In genomic region chr12:83225806-83226205, GRCh38 we compare ENCODE assay signal across 37 cellular contexts.
"Had no signal": no experiment of that assay in that cellular context is flagged by ENCODE, and none has a peak within 500 bp of the region (broad histone marks: within the 10 kb centered on the region; RNA-seq: fewer than 3 reads in every experiment).

No MANE protein-coding gene starts in this region.

- H3K9me3 ChIP-seq: ascending aorta, body of pancreas, breast epithelium had no signal

- H3K4me1 Mint-ChIP-seq: activated B cell treated with CpG ODN at 0.5 μM for 24 hours; activated CD4-positive, alpha-beta memory T cell treated with anti-CD3 and anti-CD28 coated beads, Interleukin-2, amount 10 ng/mL, durations not matched to agents 7 days and 5 days; activated CD4-positive, alpha-beta T cell treated with anti-CD3 and anti-CD28 coated beads, Interleukin-2, amount 10 ng/mL, durations not matched to agents 24 days and 14 days; activated naive CD4-positive, alpha-beta T cell treated with anti-CD3 and anti-CD28 coated beads, Interleukin-2, amount 50 U/mL, for 24 hours; activated naive CD8-positive, alpha-beta T cell treated with anti-CD3 and anti-CD28 coated beads, Interleukin-2, amount 10 ng/mL, durations not matched to agents 7 days and 5 days; activated naive CD8-positive, alpha-beta T cell treated with anti-CD3 and anti-CD28 coated beads, Interleukin-2, amount 50 U/mL, for 24 hours; activated T-helper 17 cell treated with anti-CD3 and anti-CD28 coated beads, Interleukin-2, amount 50 U/mL, for 72 hours had no signal

- H3K4me1 ChIP-seq: ascending aorta, body of pancreas, breast epithelium had no signal

- FAIRE-seq: colon, TTC549 had no signal

- H3K27me3 Mint-ChIP-seq: activated B cell treated with CpG ODN at 0.5 μM for 24 hours; activated CD4-positive, alpha-beta memory T cell treated with anti-CD3 and anti-CD28 coated beads, Interleukin-2, amount 10 ng/mL, durations not matched to agents 7 days and 5 days; activated CD4-positive, alpha-beta T cell treated with anti-CD3 and anti-CD28 coated beads, Interleukin-2, amount 10 ng/mL, durations not matched to agents 24 days and 14 days; activated naive CD4-positive, alpha-beta T cell treated with anti-CD3 and anti-CD28 coated beads, Interleukin-2, amount 50 U/mL, for 24 hours; activated naive CD8-positive, alpha-beta T cell; activated naive CD8-positive, alpha-beta T cell treated with anti-CD3 and anti-CD28 coated beads, Interleukin-2, amount 10 ng/mL, durations not matched to agents 7 days and 5 days; activated naive CD8-positive, alpha-beta T cell treated with anti-CD3 and anti-CD28 coated beads, Interleukin-2, amount 50 U/mL, for 24 hours; activated T-helper 17 cell treated with anti-CD3 and anti-CD28 coated beads, Interleukin-2, amount 50 U/mL, for 72 hours had no signal

- H3K27ac Mint-ChIP-seq: activated B cell treated with CpG ODN at 0.5 μM for 24 hours; activated CD4-positive, alpha-beta memory T cell treated with anti-CD3 and anti-CD28 coated beads, Interleukin-2, amount 10 ng/mL, durations not matched to agents 7 days and 5 days; activated CD4-positive, alpha-beta T cell treated with anti-CD3 and anti-CD28 coated beads, Interleukin-2, amount 10 ng/mL, durations not matched to agents 24 days and 14 days; activated CD8-positive, alpha-beta T cell treated with anti-CD3 and anti-CD28 coated beads, Interleukin-2, amount 10 ng/mL, durations not matched to agents 7 days and 5 days; activated naive CD4-positive, alpha-beta T cell treated with anti-CD3 and anti-CD28 coated beads for 36 hours; activated naive CD4-positive, alpha-beta T cell treated with anti-CD3 and anti-CD28 coated beads, Interleukin-2, amount 50 U/mL, for 24 hours; activated naive CD8-positive, alpha-beta T cell; activated naive CD8-positive, alpha-beta T cell treated with anti-CD3 and anti-CD28 coated beads, Interleukin-2, amount 10 ng/mL, durations not matched to agents 7 days and 5 days; activated naive CD8-positive, alpha-beta T cell treated with anti-CD3 and anti-CD28 coated beads, Interleukin-2, amount 50 U/mL, for 24 hours; activated T-cell treated with anti-CD3 and anti-CD28 coated beads, Interleukin-2, amount 50 U/mL, for 72 hours; activated T-helper 1 cell treated with anti-CD3 and anti-CD28 coated beads, Interleukin-12 subunit alpha, Interleukin-12 subunit beta, Interleukin-2, Interleukin-4 antibody, amounts not matched to agents 30 ng/mL and 10 ng/mL and 1 ng/mL, durations not matched to agents 14 hours and 24 hours and 36 hours; activated T-helper 17 cell treated with anti-CD3 and anti-CD28 coated beads, Interleukin-2, amount 50 U/mL, for 72 hours; T-helper 1 cell treated with Interleukin-12 subunit alpha and Interleukin-12 subunit beta and Interleukin-4 antibody, amounts not matched to agents 30 μg/mL and 1 μg/mL, for 36 hours; T-helper 2 cell treated with Interferon-gamma antibody and Interleukin-4, amounts not matched to agents 5 μg/mL and 100 μg/mL, for 36 hours had no signal

- H3K4me3 ChIP-seq: ascending aorta, body of pancreas, breast epithelium had no signal

- DNase-seq: activated B cell treated with CpG ODN at 0.5 μM for 24 hours; activated CD4-positive, alpha-beta memory T cell treated with anti-CD3 and anti-CD28 coated beads, Interleukin-2, amount 10 ng/mL, durations not matched to agents 7 days and 5 days; activated CD4-positive, alpha-beta T cell treated with anti-CD3 and anti-CD28 coated beads for 4 hours; activated CD4-positive, alpha-beta T cell treated with anti-CD3 and anti-CD28 coated beads, Interleukin-2, amount 10 ng/mL, durations not matched to agents 24 days and 14 days; activated CD4-positive, alpha-beta T cell treated with anti-CD3 and anti-CD28 coated beads, Interleukin-2, amount 50 U/mL, for 48 hours; activated CD4-positive, CD25-positive, alpha-beta regulatory T cell treated with anti-CD3 and anti-CD28 coated beads, Interleukin-2, amount 50 U/mL, for 72 hours; activated CD8-positive, alpha-beta memory T cell treated with anti-CD3 and anti-CD28 coated beads, Interleukin-2, amount 50 U/mL, for 4 hours; activated CD8-positive, alpha-beta T cell treated with anti-CD3 and anti-CD28 coated beads, Interleukin-2, amount 10 ng/mL, durations not matched to agents 7 days and 5 days; activated effector memory CD4-positive, alpha-beta T cell treated with anti-CD3 and anti-CD28 coated beads, Interleukin-2, amount 50 U/mL, for 16 hours; activated gamma-delta T cell treated with Interleukin-2 at 50 U/mL for 16 hours; activated naive CD4-positive, alpha-beta T cell; activated naive CD4-positive, alpha-beta T cell treated with anti-CD3 and anti-CD28 coated beads for 36 hours; activated naive CD8-positive, alpha-beta T cell treated with anti-CD3 and anti-CD28 coated beads, Interleukin-2, amount 10 ng/mL, durations not matched to agents 7 days and 5 days; activated naive CD8-positive, alpha-beta T cell treated with anti-CD3 and anti-CD28 coated beads, Interleukin-2, amount 50 U/mL, for 24 hours; activated T-cell treated with anti-CD3 and anti-CD28 coated beads for 4 hours; activated T-cell treated with anti-CD3 and anti-CD28 coated beads, Interleukin-2, amount 50 U/mL, for 1 hour; activated T-cell treated with anti-CD3 and anti-CD28 coated beads, Interleukin-2, amount 50 U/mL, for 4 hours; activated T-cell treated with anti-CD3 and anti-CD28 coated beads, Interleukin-2, amount 50 U/mL, for 72 hours; amygdala; anterior cingulate cortex; body of pancreas; brain microvascular endothelial cell; central memory CD4-positive, alpha-beta T cell; T-helper 1 cell; T-helper 2 cell; T-helper 9 cell had no signal

- H3K36me3 ChIP-seq: ascending aorta, brain microvascular endothelial cell, breast epithelium had no signal

- ATAC-seq: activated CD8-positive, alpha-beta T cell treated with anti-CD3 and anti-CD28 coated beads, Interleukin-2, amount 10 ng/mL, durations not matched to agents 7 days and 5 days; activated naive CD8-positive, alpha-beta T cell treated with anti-CD3 and anti-CD28 coated beads, Interleukin-2, amount 50 U/mL, for 24 hours; activated T-cell treated with anti-CD3 and anti-CD28 coated beads, Interleukin-2, amount 50 U/mL, for 4 hours; activated T-cell treated with anti-CD3 and anti-CD28 coated beads, Interleukin-2, amount 50 U/mL, for 72 hours; activated T-helper 17 cell treated with anti-CD3 and anti-CD28 coated beads, Interleukin-2, amount 50 U/mL, for 72 hours; body of pancreas had no signal

- H3K4me3 Mint-ChIP-seq: activated B cell treated with CpG ODN at 0.5 μM for 24 hours; activated CD4-positive, alpha-beta memory T cell treated with anti-CD3 and anti-CD28 coated beads, Interleukin-2, amount 10 ng/mL, durations not matched to agents 7 days and 5 days; activated CD4-positive, alpha-beta T cell treated with anti-CD3 and anti-CD28 coated beads, Interleukin-2, amount 10 ng/mL, durations not matched to agents 24 days and 14 days; activated CD8-positive, alpha-beta T cell treated with anti-CD3 and anti-CD28 coated beads, Interleukin-2, amount 10 ng/mL, durations not matched to agents 7 days and 5 days; activated naive CD4-positive, alpha-beta T cell treated with anti-CD3 and anti-CD28 coated beads for 36 hours; activated naive CD4-positive, alpha-beta T cell treated with anti-CD3 and anti-CD28 coated beads, Interleukin-2, amount 50 U/mL, for 24 hours; activated naive CD8-positive, alpha-beta T cell; activated naive CD8-positive, alpha-beta T cell treated with anti-CD3 and anti-CD28 coated beads, Interleukin-2, amount 10 ng/mL, durations not matched to agents 7 days and 5 days; activated naive CD8-positive, alpha-beta T cell treated with anti-CD3 and anti-CD28 coated beads, Interleukin-2, amount 50 U/mL, for 24 hours; activated T-cell treated with anti-CD3 and anti-CD28 coated beads, Interleukin-2, amount 50 U/mL, for 4 hours; activated T-cell treated with anti-CD3 and anti-CD28 coated beads, Interleukin-2, amount 50 U/mL, for 72 hours; activated T-helper 1 cell treated with anti-CD3 and anti-CD28 coated beads, Interleukin-12 subunit alpha, Interleukin-12 subunit beta, Interleukin-2, Interleukin-4 antibody, amounts not matched to agents 30 ng/mL and 10 ng/mL and 1 ng/mL, durations not matched to agents 14 hours and 24 hours and 36 hours; activated T-helper 17 cell treated with anti-CD3 and anti-CD28 coated beads, Interleukin-2, amount 50 U/mL, for 72 hours; T-helper 1 cell treated with Interleukin-12 subunit alpha and Interleukin-12 subunit beta and Interleukin-4 antibody, amounts not matched to agents 30 μg/mL and 1 μg/mL, for 36 hours; T-helper 2 cell treated with Interferon-gamma antibody and Interleukin-4, amounts not matched to agents 5 μg/mL and 100 μg/mL, for 36 hours had no signal

- H3K27ac ChIP-seq: ascending aorta, body of pancreas, brain microvascular endothelial cell, breast epithelium, VCaP had no signal

- H3K27me3 ChIP-seq: ascending aorta, body of pancreas, brain microvascular endothelial cell, breast epithelium had no signal

- H3K36me3 Mint-ChIP-seq: activated naive CD4-positive, alpha-beta T cell treated with anti-CD3 and anti-CD28 coated beads, Interleukin-2, amount 50 U/mL, for 24 hours; activated naive CD8-positive, alpha-beta T cell; activated naive CD8-positive, alpha-beta T cell treated with anti-CD3 and anti-CD28 coated beads, Interleukin-2, amount 10 ng/mL, durations not matched to agents 7 days and 5 days had no signal

- H3K9me3 Mint-ChIP-seq: activated CD4-positive, alpha-beta memory T cell treated with anti-CD3 and anti-CD28 coated beads, Interleukin-2, amount 10 ng/mL, durations not matched to agents 7 days and 5 days; activated naive CD4-positive, alpha-beta T cell treated with anti-CD3 and anti-CD28 coated beads, Interleukin-2, amount 50 U/mL, for 24 hours; activated naive CD8-positive, alpha-beta T cell treated with anti-CD3 and anti-CD28 coated beads, Interleukin-2, amount 50 U/mL, for 24 hours; activated T-helper 1 cell treated with anti-CD3 and anti-CD28 coated beads, Interleukin-12 subunit alpha, Interleukin-12 subunit beta, Interleukin-2, Interleukin-4 antibody, amounts not matched to agents 30 ng/mL and 10 ng/mL and 1 ng/mL, durations not matched to agents 14 hours and 24 hours and 36 hours had no signal
